Comparison of ENCODE assay signal across 8 cellular contexts in genomic region chr4:67762091-67762490, GRCh38. TPM values are rescaled to one million over a fixed set of nuclear protein-coding genes. Genes with fewer than 3 reads are reported as not detected.
DNase-seq lines count a peak whose midpoint lies in the region; ATAC-seq and TF ChIP-seq lines count a peak whose summit lies in the region.

No MANE protein-coding gene starts in this region.

- H3K4me3 ChIP-seq in AG10803 (ENCODE audit: low read length) (peak overlapping the region; percentile 10; the same call in 1 of the 2 replicates), astrocyte of the cerebellum (ENCODE audit: low read depth, low read length) (no peak overlapping the region)
- no peak overlapping the region for H3K4me3 ChIP-seq in CD4-positive, alpha-beta memory T cell (ENCODE audit: low read length in 2 of 2)

- H3K27me3 ChIP-seq in CD4-positive, alpha-beta memory T cell (ENCODE audit: insufficient read depth, low read length): no peaks in the 10 kb centered on the region

- intact Hi-C loops in CD4-positive, alpha-beta memory T cell (cut with micrococcal nuclease): no loop called here
- intact Hi-C loops in left colon (cut with DNase I, micrococcal nuclease): no loop called here

- no peaks in the 10 kb centered on the region for H3K36me3 ChIP-seq in CD4-positive, alpha-beta memory T cell (ENCODE audit: insufficient read depth, low read length)

- TF ChIP-seq CTCF in AG10803 (conservative IDR thresholded peaks at IDR 0.05; ENCODE audit: low read length) (no peak), astrocyte of the cerebellum (IDR thresholded peaks at IDR 0.05; ENCODE audit: low read depth, low read length, missing control alignments) (no peak)

- CTCF ChIA-PET in CD4-positive, alpha-beta memory T cell (lab: Charles Lee; ENCODE audit: partially characterized antibody): no interaction called here
- CTCF ChIA-PET in activated CD4-positive, alpha-beta memory T cell treated with anti-CD3 and anti-CD28 coated beads, Interleukin-2, amount 10 ng/mL, durations not matched to agents 7 days and 5 days (lab: Charles Lee): no interaction called here

- peak; percentile 99 for ATAC-seq in GM19043 (IDR thresholded peaks at IDR 0.05; ENCODE audit: low read depth, unreplicated experiment)
- peak; percentile 99 for ATAC-seq in HG03095 (IDR thresholded peaks at IDR 0.05; ENCODE audit: unreplicated experiment)
- no peak for ATAC-seq in left colon

- H3K9me3 ChIP-seq in CD4-positive, alpha-beta memory T cell (ENCODE audit: control insufficient read depth in 1 of 2, low read length in 2 of 2): no peaks in the 10 kb centered on the region

- no peaks in the 10 kb centered on the region for H3K27me3 Mint-ChIP-seq in CD4-positive, alpha-beta memory T cell
- H3K27me3 Mint-ChIP-seq in activated CD4-positive, alpha-beta memory T cell treated with anti-CD3 and anti-CD28 coated beads, Interleukin-2, amount 10 ng/mL, durations not matched to agents 7 days and 5 days: peaks cover 7% of the 10 kb centered on the region

- no peaks in the 10 kb centered on the region for H3K4me1 ChIP-seq in CD4-positive, alpha-beta memory T cell (ENCODE audit: insufficient read depth, low read length)

- peaks cover 0 to 21% of the 10 kb centered on the region in 2 donors for H3K36me3 Mint-ChIP-seq in CD4-positive, alpha-beta memory T cell
- no peaks in the 10 kb centered on the region for H3K36me3 Mint-ChIP-seq in activated CD4-positive, alpha-beta memory T cell treated with anti-CD3 and anti-CD28 coated beads, Interleukin-2, amount 10 ng/mL, durations not matched to agents 7 days and 5 days (ENCODE audit: low read depth)

- H3K27ac Mint-ChIP-seq in CD4-positive, alpha-beta memory T cell: peak overlapping the region in 3 of 7 donors; percentile 25 to 60 (median 53)
- no peak overlapping the region for H3K27ac Mint-ChIP-seq in activated CD4-positive, alpha-beta memory T cell treated with anti-CD3 and anti-CD28 coated beads, Interleukin-2, amount 10 ng/mL, durations not matched to agents 7 days and 5 days

- peak overlapping the region in 2 of 8 donors; percentile 53 to 55 for H3K4me3 Mint-ChIP-seq in CD4-positive, alpha-beta memory T cell
- H3K4me3 Mint-ChIP-seq in activated CD4-positive, alpha-beta memory T cell treated with anti-CD3 and anti-CD28 coated beads, Interleukin-2, amount 10 ng/mL, durations not matched to agents 7 days and 5 days: no peak overlapping the region

- POLR2A ChIA-PET in CD4-positive, alpha-beta memory T cell (lab: Charles Lee; ENCODE audit: partially characterized antibody): no interaction called here
- POLR2A ChIA-PET in activated CD4-positive, alpha-beta memory T cell treated with anti-CD3 and anti-CD28 coated beads, Interleukin-2, amount 10 ng/mL, durations not matched to agents 7 days and 5 days (lab: Charles Lee): no interaction called here

- peak; percentile 39 for DNase-seq in AG10803 (ENCODE audit: low read depth)
- peak; percentile 33 for DNase-seq in astrocyte of the cerebellum (ENCODE audit: low read depth)
- DNase-seq in SHP77 treated with DMSO at 0.1 percent for 48 hours (lab: John Stamatoyannopoulos, UW): no peak
- no peak for DNase-seq in CD4-positive, alpha-beta memory T cell
- no peak for DNase-seq in activated CD4-positive, alpha-beta memory T cell treated with anti-CD3 and anti-CD28 coated beads, Interleukin-2, amount 10 ng/mL, durations not matched to agents 7 days and 5 days
- no peak for DNase-seq in left colon

- no peak overlapping the region for H3K27ac ChIP-seq in CD4-positive, alpha-beta memory T cell (ENCODE audit: low read depth, low read length)

- in situ Hi-C loops in astrocyte of the cerebellum (cut with HindIII; ENCODE audit: low sequenced_read_pairs): no loop called here

- H3K4me1 Mint-ChIP-seq in CD4-positive, alpha-beta memory T cell: peaks cover 4 to 5% (median 4%) of the 10 kb centered on the region in 4 donors
- H3K4me1 Mint-ChIP-seq in activated CD4-positive, alpha-beta memory T cell treated with anti-CD3 and anti-CD28 coated beads, Interleukin-2, amount 10 ng/mL, durations not matched to agents 7 days and 5 days: peaks cover 3% of the 10 kb centered on the region

- no peaks in the 10 kb centered on the region for H3K9me3 Mint-ChIP-seq in CD4-positive, alpha-beta memory T cell
- H3K9me3 Mint-ChIP-seq in activated CD4-positive, alpha-beta memory T cell treated with anti-CD3 and anti-CD28 coated beads, Interleukin-2, amount 10 ng/mL, durations not matched to agents 7 days and 5 days: no peaks in the 10 kb centered on the region

RNA-seq across cellular contexts. Expression of gene GNRHR, which starts 7.9 kb away (rescaled TPM):
- not detected for total RNA-seq in CD4-positive, alpha-beta memory T cell
- not detected for polyA plus RNA-seq in CD4-positive, alpha-beta memory T cell
- not detected for total RNA-seq in activated CD4-positive, alpha-beta memory T cell treated with anti-CD3 and anti-CD28 coated beads, Interleukin-2, amount 10 ng/mL, durations not matched to agents 7 days and 5 days
- total RNA-seq in left colon: not detected

Comparison
In these comparisons a context has a peak if more than half of its experiments do, and no peak if none do; other contexts are left out.
1. DNase-seq: peak in AG10803 (single experiment) and astrocyte of the cerebellum (single experiment); none in SHP77 treated with DMSO at 0.1 percent for 48 hours (single experiment), CD4-positive, alpha-beta memory T cell (0 of 5), activated CD4-positive, alpha-beta memory T cell treated with anti-CD3 and anti-CD28 coated beads, Interleukin-2, amount 10 ng/mL, durations not matched to agents 7 days and 5 days (single experiment) and left colon (0 of 2).